Comparison of ENCODE assay signal across 10 cellular contexts in the genomic region with DNA sequence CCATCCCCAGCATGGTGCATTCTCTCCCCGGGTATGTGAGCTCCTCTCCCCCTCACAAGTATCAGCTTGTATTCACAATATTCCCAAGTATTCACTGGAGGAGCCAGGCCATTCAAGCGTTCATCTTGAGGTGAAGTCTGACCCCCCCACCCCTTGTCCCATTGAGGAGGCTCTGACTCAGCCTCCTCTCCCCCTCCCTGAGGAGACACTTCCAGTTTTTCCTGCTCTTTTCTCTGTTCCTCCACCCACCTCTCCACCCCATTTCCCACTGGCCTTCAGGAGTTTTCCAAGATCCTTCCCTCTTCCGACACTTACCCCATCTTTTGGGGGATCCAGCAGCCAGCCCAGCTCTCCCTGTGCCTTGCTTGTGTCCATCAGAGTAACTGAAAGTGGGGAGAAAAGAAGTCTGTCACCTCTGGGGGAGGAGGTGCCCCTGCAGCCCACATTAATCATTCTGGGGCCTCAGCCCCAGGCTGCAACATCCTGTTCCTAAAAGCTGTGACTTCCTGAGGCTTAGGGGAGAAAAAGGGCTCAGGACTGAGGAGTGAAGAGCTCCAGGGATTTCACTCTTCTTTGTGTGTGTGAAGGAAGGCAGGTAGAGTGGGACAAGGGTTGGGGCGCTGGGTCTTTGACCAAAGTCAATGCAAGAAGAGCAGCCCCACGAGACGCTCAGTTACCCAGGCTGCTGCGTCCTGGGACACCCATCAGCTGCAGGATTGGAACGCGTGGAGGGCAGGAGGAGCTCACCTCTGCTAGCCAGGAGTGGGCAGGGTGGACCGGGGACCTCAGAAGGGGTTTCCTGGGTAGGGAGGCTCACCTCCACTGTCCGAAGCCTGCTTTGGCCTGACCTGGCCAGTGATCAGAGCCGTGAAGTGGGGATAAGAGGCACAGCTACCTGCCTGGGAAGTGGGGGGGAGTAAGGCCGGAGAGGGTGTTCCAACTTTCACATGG. TPM values are rescaled to one million over a fixed set of nuclear protein-coding genes. Genes with fewer than 3 reads are reported as not detected.
A peak's percentile ranks its signal among the peaks of the same experiment; 100 is the strongest.
DNase-seq lines count a peak whose midpoint lies in the region; ATAC-seq and TF ChIP-seq lines count a peak whose summit lies in the region.
"Had no signal": no experiment of that assay in that cellular context is flagged by ENCODE, and none has a peak within 500 bp of the region (broad histone marks: within the 10 kb centered on the region; RNA-seq: fewer than 3 reads in every experiment).

No MANE protein-coding gene starts in this region.

- H3K4me3 ChIP-seq in neural progenitor cell = peak overlapping the region; percentile 53

- no peak overlapping the region for H2AFZ ChIP-seq in neural progenitor cell (replicated peaks)

- H3K9ac ChIP-seq in neural progenitor cell = no peak overlapping the region

- peak; percentile 40 for ATAC-seq in SK-N-SH treated with all-trans-retinoic acid at 6 μM for 48 hours
- peak; percentile 94 for ATAC-seq in effector memory CD8-positive, alpha-beta T cell (replicated peaks)
- no peak for ATAC-seq in GM21723 (IDR thresholded peaks at IDR 0.05; ENCODE audit: unreplicated experiment)
- no peak for ATAC-seq in GM21447 (IDR thresholded peaks at IDR 0.05; ENCODE audit: unreplicated experiment)

- no peak overlapping the region for H3K27ac ChIP-seq in neural progenitor cell
- H3K27ac ChIP-seq in caudate nucleus (ENCODE audit: low read depth, low read length) = no peak overlapping the region

- TF ChIP-seq CTCF in neural progenitor cell (IDR thresholded peaks at IDR 0.05) = no peak

- H3K79me2 ChIP-seq in neural progenitor cell (ENCODE audit: low read depth) = no peaks in the 10 kb centered on the region

- peak overlapping the region; percentile 88 to 91 for H3K4me3 Mint-ChIP-seq in effector memory CD8-positive, alpha-beta T cell
- peak overlapping the region; percentile 30 for H3K4me3 Mint-ChIP-seq in neural progenitor cell

- no peaks in the 10 kb centered on the region for H3K9me3 Mint-ChIP-seq in effector memory CD8-positive, alpha-beta T cell
- H3K9me3 Mint-ChIP-seq in neural progenitor cell = peaks cover 5% of the 10 kb centered on the region

- peak overlapping the region; percentile 91 for H3K4me2 ChIP-seq in neural progenitor cell

- H3F3A ChIP-seq in neural progenitor cell (ENCODE audit: low read depth) = peaks cover 14% of the 10 kb centered on the region

- H3K9me3 ChIP-seq in neural progenitor cell (ENCODE audit: low read depth) = no peaks in the 10 kb centered on the region

- peaks cover 24% of the 10 kb centered on the region for H3K4me1 ChIP-seq in neural progenitor cell

- H3K27ac Mint-ChIP-seq in effector memory CD8-positive, alpha-beta T cell = peak overlapping the region; percentile 90 to 91
- no peak overlapping the region for H3K27ac Mint-ChIP-seq in neural progenitor cell

- DNase-seq in GDM1 (lab: John Stamatoyannopoulos, UW) (peak; percentile 48), neural progenitor cell (ENCODE audit: low spot score) (no peak), NCI-H2081 (lab: John Stamatoyannopoulos, UW) (no peak), caudate nucleus (lab: John Stamatoyannopoulos, UW) (no peak)
- peak; percentile 52 to 65 (median 59) for DNase-seq in effector memory CD8-positive, alpha-beta T cell

- peaks cover 26 to 31% of the 10 kb centered on the region in 2 donors for H3K4me1 Mint-ChIP-seq in effector memory CD8-positive, alpha-beta T cell (ENCODE audit: low read depth in 2 of 2)
- peaks cover 47% of the 10 kb centered on the region for H3K4me1 Mint-ChIP-seq in neural progenitor cell

- no peaks in the 10 kb centered on the region for H3K36me3 ChIP-seq in neural progenitor cell

- peaks cover 28 to 44% of the 10 kb centered on the region in 2 donors for H3K27me3 Mint-ChIP-seq in effector memory CD8-positive, alpha-beta T cell
- peaks cover 15% of the 10 kb centered on the region for H3K27me3 Mint-ChIP-seq in neural progenitor cell (ENCODE audit: insufficient read depth, low read depth)

- peaks cover 6% of the 10 kb centered on the region for H3K36me3 Mint-ChIP-seq in effector memory CD8-positive, alpha-beta T cell (ENCODE audit: insufficient read depth)
- no peaks in the 10 kb centered on the region for H3K36me3 Mint-ChIP-seq in neural progenitor cell

- H3K27me3 ChIP-seq in neural progenitor cell = peaks cover 9% of the 10 kb centered on the region

- H4K20me1 ChIP-seq in neural progenitor cell (ENCODE audit: low read depth) = no peaks in the 10 kb centered on the region

TF ChIP-seq in SK-N-SH treated with all-trans-retinoic acid at 6 μM for 48 hours, 23 proteins besides CTCF, POLR2A, EP300 and RAD21:
- no peak for TF ChIP-seq CSDC2 (CRISPR knock-in tag; IDR thresholded peaks at IDR 0.05)
- TF ChIP-seq ZNF8 (CRISPR knock-in tag; IDR thresholded peaks at IDR 0.05) = no peak
- no peak for TF ChIP-seq TOX (CRISPR knock-in tag; IDR thresholded peaks at IDR 0.05; ENCODE audit: borderline replicate concordance)
- TF ChIP-seq, protein P1, sequence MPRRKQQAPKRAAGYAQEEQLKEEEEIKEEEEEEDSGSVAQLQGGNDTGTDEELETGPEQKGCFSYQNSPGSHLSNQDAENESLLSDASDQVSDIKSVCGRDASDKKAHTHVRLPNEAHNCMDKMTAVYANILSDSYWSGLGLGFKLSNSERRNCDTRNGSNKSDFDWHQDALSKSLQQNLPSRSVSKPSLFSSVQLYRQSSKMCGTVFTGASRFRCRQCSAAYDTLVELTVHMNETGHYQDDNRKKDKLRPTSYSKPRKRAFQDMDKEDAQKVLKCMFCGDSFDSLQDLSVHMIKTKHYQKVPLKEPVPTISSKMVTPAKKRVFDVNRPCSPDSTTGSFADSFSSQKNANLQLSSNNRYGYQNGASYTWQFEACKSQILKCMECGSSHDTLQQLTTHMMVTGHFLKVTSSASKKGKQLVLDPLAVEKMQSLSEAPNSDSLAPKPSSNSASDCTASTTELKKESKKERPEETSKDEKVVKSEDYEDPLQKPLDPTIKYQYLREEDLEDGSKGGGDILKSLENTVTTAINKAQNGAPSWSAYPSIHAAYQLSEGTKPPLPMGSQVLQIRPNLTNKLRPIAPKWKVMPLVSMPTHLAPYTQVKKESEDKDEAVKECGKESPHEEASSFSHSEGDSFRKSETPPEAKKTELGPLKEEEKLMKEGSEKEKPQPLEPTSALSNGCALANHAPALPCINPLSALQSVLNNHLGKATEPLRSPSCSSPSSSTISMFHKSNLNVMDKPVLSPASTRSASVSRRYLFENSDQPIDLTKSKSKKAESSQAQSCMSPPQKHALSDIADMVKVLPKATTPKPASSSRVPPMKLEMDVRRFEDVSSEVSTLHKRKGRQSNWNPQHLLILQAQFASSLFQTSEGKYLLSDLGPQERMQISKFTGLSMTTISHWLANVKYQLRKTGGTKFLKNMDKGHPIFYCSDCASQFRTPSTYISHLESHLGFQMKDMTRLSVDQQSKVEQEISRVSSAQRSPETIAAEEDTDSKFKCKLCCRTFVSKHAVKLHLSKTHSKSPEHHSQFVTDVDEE (CRISPR knock-in tag; IDR thresholded peaks at IDR 0.05) = no peak
- no peak for TF ChIP-seq ESRRG (CRISPR knock-in tag; IDR thresholded peaks at IDR 0.05)
- no peak for TF ChIP-seq GLIS3 (CRISPR knock-in tag; IDR thresholded peaks at IDR 0.05)
- no peak for TF ChIP-seq BACH2 (CRISPR knock-in tag; IDR thresholded peaks at IDR 0.05; ENCODE audit: borderline replicate concordance)
- TF ChIP-seq, protein P2, sequence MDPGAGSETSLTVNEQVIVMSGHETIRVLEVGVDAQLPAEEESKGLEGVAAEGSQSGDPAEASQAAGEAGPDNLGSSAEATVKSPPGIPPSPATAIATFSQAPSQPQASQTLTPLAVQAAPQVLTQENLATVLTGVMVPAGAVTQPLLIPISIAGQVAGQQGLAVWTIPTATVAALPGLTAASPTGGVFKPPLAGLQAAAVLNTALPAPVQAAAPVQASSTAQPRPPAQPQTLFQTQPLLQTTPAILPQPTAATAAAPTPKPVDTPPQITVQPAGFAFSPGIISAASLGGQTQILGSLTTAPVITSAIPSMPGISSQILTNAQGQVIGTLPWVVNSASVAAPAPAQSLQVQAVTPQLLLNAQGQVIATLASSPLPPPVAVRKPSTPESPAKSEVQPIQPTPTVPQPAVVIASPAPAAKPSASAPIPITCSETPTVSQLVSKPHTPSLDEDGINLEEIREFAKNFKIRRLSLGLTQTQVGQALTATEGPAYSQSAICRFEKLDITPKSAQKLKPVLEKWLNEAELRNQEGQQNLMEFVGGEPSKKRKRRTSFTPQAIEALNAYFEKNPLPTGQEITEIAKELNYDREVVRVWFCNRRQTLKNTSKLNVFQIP (CRISPR knock-in tag; IDR thresholded peaks at IDR 0.05; ENCODE audit: borderline replicate concordance, low read depth) = no peak
- TF ChIP-seq ZC3H10 (CRISPR knock-in tag; IDR thresholded peaks at IDR 0.05) = no peak
- no peak for TF ChIP-seq RARB (CRISPR knock-in tag; IDR thresholded peaks at IDR 0.05)
- TF ChIP-seq, protein P3, sequence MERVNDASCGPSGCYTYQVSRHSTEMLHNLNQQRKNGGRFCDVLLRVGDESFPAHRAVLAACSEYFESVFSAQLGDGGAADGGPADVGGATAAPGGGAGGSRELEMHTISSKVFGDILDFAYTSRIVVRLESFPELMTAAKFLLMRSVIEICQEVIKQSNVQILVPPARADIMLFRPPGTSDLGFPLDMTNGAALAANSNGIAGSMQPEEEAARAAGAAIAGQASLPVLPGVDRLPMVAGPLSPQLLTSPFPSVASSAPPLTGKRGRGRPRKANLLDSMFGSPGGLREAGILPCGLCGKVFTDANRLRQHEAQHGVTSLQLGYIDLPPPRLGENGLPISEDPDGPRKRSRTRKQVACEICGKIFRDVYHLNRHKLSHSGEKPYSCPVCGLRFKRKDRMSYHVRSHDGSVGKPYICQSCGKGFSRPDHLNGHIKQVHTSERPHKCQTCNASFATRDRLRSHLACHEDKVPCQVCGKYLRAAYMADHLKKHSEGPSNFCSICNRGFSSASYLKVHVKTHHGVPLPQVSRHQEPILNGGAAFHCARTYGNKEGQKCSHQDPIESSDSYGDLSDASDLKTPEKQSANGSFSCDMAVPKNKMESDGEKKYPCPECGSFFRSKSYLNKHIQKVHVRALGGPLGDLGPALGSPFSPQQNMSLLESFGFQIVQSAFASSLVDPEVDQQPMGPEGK (CRISPR knock-in tag; IDR thresholded peaks at IDR 0.05; ENCODE audit: borderline replicate concordance) = no peak
- TF ChIP-seq ZNF565 (CRISPR knock-in tag; conservative IDR thresholded peaks at IDR 0.05; ENCODE audit: low read depth) = no peak
- TF ChIP-seq SNAI2 (CRISPR knock-in tag; IDR thresholded peaks at IDR 0.05) = no peak

RNA-seq across cellular contexts. Expression of a gene that starts 1.1 kb away (rescaled TPM):
- total RNA-seq in neural progenitor cell (ENCODE audit: low replicate concordance) = 4.1 and 6.0 TPM in 2 replicates

RNA-seq across cellular contexts. Expression of a gene that starts 26.4 kb away (rescaled TPM):
- total RNA-seq in neural progenitor cell (ENCODE audit: low replicate concordance) = 5.2 and 21.5 TPM in 2 replicates

RNA-seq across cellular contexts. Expression of a gene that starts 35.7 kb away (rescaled TPM):
- total RNA-seq in neural progenitor cell (ENCODE audit: low replicate concordance) = not detected in 2 replicates
- total RNA-seq: HT1080, right cardiac atrium had no signal

RNA-seq across cellular contexts. Expression of a gene that starts 45.1 kb away (rescaled TPM):
- total RNA-seq in neural progenitor cell (ENCODE audit: low replicate concordance) = 20.1 and 46.5 TPM in 2 replicates

Comparison
In these comparisons a context has a peak if more than half of its experiments do, and no peak if none do; other contexts are left out.
1. DNase-seq: peak in GDM1 (single experiment) and effector memory CD8-positive, alpha-beta T cell (3 of 3); none in neural progenitor cell (single experiment), NCI-H2081 (0 of 2) and caudate nucleus (0 of 61).
2. ATAC-seq: peak in SK-N-SH treated with all-trans-retinoic acid at 6 μM for 48 hours (single experiment) and effector memory CD8-positive, alpha-beta T cell (single experiment); none in GM21723 (single experiment) and GM21447 (single experiment).